27 cellular contexts compared by ENCODE assay signal in genomic region chr1:96048572-96048971, GRCh38.
"Had no signal": no experiment of that assay in that cellular context is flagged by ENCODE, and none has a peak within 500 bp of the region (broad histone marks: within the 10 kb centered on the region; RNA-seq: fewer than 3 reads in every experiment).

No MANE protein-coding gene starts in this region.

- H3K9ac ChIP-seq: SK-N-SH had no signal

- H3K9me3 ChIP-seq: body of pancreas, SJCRH30, SK-N-SH had no signal

- H3K36me3 ChIP-seq: SJCRH30 had no signal

- DNase-seq: activated B cell treated with CpG ODN at 0.5 μM for 24 hours; activated CD4-positive, alpha-beta T cell treated with anti-CD3 and anti-CD28 coated beads, Interleukin-2, amount 10 ng/mL, durations not matched to agents 24 days and 14 days; activated CD4-positive, alpha-beta T cell treated with anti-CD3 and anti-CD28 coated beads, Interleukin-2, amount 50 U/mL, for 4 hours; activated CD4-positive, CD25-positive, alpha-beta regulatory T cell treated with anti-CD3 and anti-CD28 coated beads, Interleukin-2, amount 50 U/mL, for 72 hours; activated CD8-positive, alpha-beta T cell treated with anti-CD3 and anti-CD28 coated beads for 36 hours; activated effector memory CD4-positive, alpha-beta T cell treated with anti-CD3 and anti-CD28 coated beads, Interleukin-2, amount 50 U/mL, for 16 hours; activated naive CD4-positive, alpha-beta T cell treated with Interleukin-2 at 50 U/mL for 16 hours; activated naive CD8-positive, alpha-beta T cell treated with anti-CD3 and anti-CD28 coated beads, Interleukin-2, amount 10 ng/mL, durations not matched to agents 7 days and 5 days; activated T-cell treated with anti-CD3 and anti-CD28 coated beads, Interleukin-2, amount 50 U/mL, for 1 hour; activated T-cell treated with anti-CD3 and anti-CD28 coated beads, Interleukin-2, amount 50 U/mL, for 72 hours; body of pancreas; central memory CD4-positive, alpha-beta T cell; NCI-H1105; NCI-H1417 treated with DMSO at 0.1 percent for 48 hours; NCI-H187 treated with DMSO at 0.1 percent for 48 hours; NCI-H2081; NCI-H226; NCI-H446 treated with DMSO at 0.1 percent for 48 hours; NCI-H524; NCI-H69; NCI-H82; SHP77; SJCRH30; SK-N-SH had no signal

- ATAC-seq: activated CD8-positive, alpha-beta T cell treated with anti-CD3 and anti-CD28 coated beads for 36 hours; activated T-cell treated with anti-CD3 and anti-CD28 coated beads, Interleukin-2, amount 50 U/mL, for 72 hours; activated T-helper 17 cell treated with anti-CD3 and anti-CD28 coated beads, Interleukin-2, amount 50 U/mL, for 72 hours; body of pancreas; K562; Panc1 had no signal

- H3K27me3 ChIP-seq: body of pancreas, SJCRH30 had no signal

- H3K4me2 ChIP-seq: SK-N-SH had no signal

- H3K27ac ChIP-seq: body of pancreas, SJCRH30 had no signal

- H3K4me3 ChIP-seq: body of pancreas, K562, SJCRH30 had no signal

- H3K9me2 ChIP-seq: SK-N-SH had no signal

- H3K4me1 ChIP-seq: body of pancreas, SJCRH30 had no signal
